Comparison of ENCODE assay signal across 8 cellular contexts in the genomic region with DNA sequence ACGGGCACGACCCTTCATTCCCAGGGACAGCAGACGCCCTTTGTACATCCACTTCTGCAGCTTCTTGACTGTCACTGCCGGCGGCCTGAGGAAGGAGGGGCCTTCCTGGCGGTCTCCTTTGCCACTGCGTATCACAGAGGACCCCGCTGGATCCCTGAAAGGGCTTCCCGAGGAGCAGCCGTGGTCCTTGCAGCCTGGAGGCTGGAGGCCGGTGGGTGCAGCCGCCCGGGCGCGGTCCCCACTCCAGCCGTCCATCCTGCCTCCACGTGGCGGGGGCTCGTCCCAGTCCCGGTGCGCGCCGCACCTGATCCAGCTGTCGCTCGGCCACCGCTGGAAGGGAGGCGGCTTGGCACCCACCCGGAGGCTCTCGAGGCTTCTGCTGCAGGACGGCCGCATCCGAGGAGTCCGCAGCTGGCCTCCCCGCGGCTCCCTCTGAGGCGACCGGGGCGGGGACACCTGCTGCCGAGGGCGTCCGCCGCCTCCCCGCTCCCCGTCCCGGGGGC. TPM values are rescaled to one million over a fixed set of nuclear protein-coding genes. Genes with fewer than 3 reads are reported as not detected.
DNase-seq lines count a peak whose midpoint lies in the region; ATAC-seq, FAIRE-seq and TF ChIP-seq lines count a peak whose summit lies in the region.

No MANE protein-coding gene starts in this region.

- H3K27ac ChIP-seq in BLaER1 (no peak overlapping the region), HepG2 (ENCODE audit: extremely low read length, insufficient read depth, low read length) (peak overlapping the region; percentile 86)

- no peak for TF ChIP-seq RAD21 in HepG2 (CRISPR knock-in tag; IDR thresholded peaks at IDR 0.05)

- peaks cover 25% of the 10 kb centered on the region for H3K79me2 ChIP-seq in HepG2 (ENCODE audit: insufficient read depth, low read length)

- H3K36me3 ChIP-seq in BLaER1 (no peaks in the 10 kb centered on the region), HepG2 (replicated peaks in 1 of 2; ENCODE audit: control insufficient read depth in 1 of 2, insufficient read depth in 2 of 2, low read length in 2 of 2) (no peaks in the 10 kb centered on the region)

- peak in 23 of 34 experiments; percentile 0 to 40 (median 18) for DNase-seq in T-cell
- DNase-seq in central memory CD4-positive, alpha-beta T cell = peak; percentile 36
- peak; percentile 15 for DNase-seq in HepG2 (ENCODE audit: low spot score)
- peak in 2 of 3 experiments; percentile 7 to 23 for DNase-seq in stimulated activated CD4-positive, alpha-beta T cell treated with anti-CD3 and anti-CD28 coated beads, TNF-alpha, amount 100 ng/mL, for 4 hours (ENCODE audit: low read depth in 3 of 3)
- DNase-seq in GF-D8 (lab: John Stamatoyannopoulos, UW) = no peak

- peak; percentile 35 for ATAC-seq in GM19351 (IDR thresholded peaks at IDR 0.05; ENCODE audit: unreplicated experiment)
- peak; percentile 35 for ATAC-seq in HG03439 (IDR thresholded peaks at IDR 0.05; ENCODE audit: unreplicated experiment)
- ATAC-seq in T-cell (replicated peaks in 1 of 4) = peak in 3 of 4 experiments; percentile 31 to 38 (median 36)
- ATAC-seq in HepG2 = peak; percentile 51

- peaks cover 41 to 49% (median 47%) of the 10 kb centered on the region in 3 donors for H3K4me1 Mint-ChIP-seq in T-cell

- H3K4me3 ChIP-seq in BLaER1 (peak overlapping the region; percentile 78), HepG2 (replicated peaks in 1 of 3; ENCODE audit: insufficient read depth in 1 of 3, low read depth in 2 of 3, low read length in 3 of 3) (peak overlapping the region; percentile 85 to 97 (median 85))

- H3K27me3 ChIP-seq in BLaER1 (peaks cover 54% of the 10 kb centered on the region), HepG2 (ENCODE audit: control insufficient read depth in 1 of 2, insufficient read depth in 2 of 2, low read length in 2 of 2) (no peaks in the 10 kb centered on the region; a peak in 1 of 5 replicates)

- peaks cover 3% of the 10 kb centered on the region for H3K36me3 Mint-ChIP-seq in T-cell

- POLR2A ChIA-PET in T-cell (lab: Charles Lee) = interaction anchor here in 1 of 2 donors (0.5 to 1.0 kb wide), 5 partner anchors 9 to 497 kb away, joined by 3 to 24 read pairs (median 4); a partner anchor contains a TSS
- POLR2A ChIA-PET in HepG2 (lab: Yijun Ruan, JAX) = interaction anchor here (1.3 kb wide), 1 partner anchor 76 kb away, joined by 4 read pairs; a partner anchor contains a TSS

- no peak for FAIRE-seq in HepG2 (lab: Jason Lieb, UNC)

- no peak for TF ChIP-seq EP300 in HepG2 (IDR thresholded peaks at IDR 0.05; ENCODE audit: low read depth in 2 of 2, low read length in 2 of 2)
- TF ChIP-seq EP300 in HepG2 (CRISPR knock-in tag; IDR thresholded peaks at IDR 0.05; ENCODE audit: borderline replicate concordance) = no peak

- H3K27me3 Mint-ChIP-seq in T-cell = peaks cover 0 to 8% of the 10 kb centered on the region in 2 donors

- H3K9ac ChIP-seq in BLaER1 (peak overlapping the region; percentile 61), HepG2 (ENCODE audit: insufficient read depth, low read depth, low read length) (peak overlapping the region; percentile 91)

- no peak for TF ChIP-seq POLR2A in HepG2 (IDR thresholded peaks at IDR 0.05; ENCODE audit: insufficient read depth in 1 of 2, low read depth in 2 of 2, low read length in 2 of 2)

- WGBS in HepG2 (ENCODE audit: low lambda C conversion rate) = 3% methylated on average over 11 of the region's 45 CpGs

- H3K4me3 Mint-ChIP-seq in T-cell = peak overlapping the region; percentile 81 to 98 (median 85)

- no peak for TF ChIP-seq CTCF in HepG2 (CRISPR knock-in tag; IDR thresholded peaks at IDR 0.05)

- CTCF ChIA-PET in T-cell (lab: Charles Lee) (interaction anchor here (0.6 to 1.7 kb wide), 9 partner anchors 9 to 151 kb away, joined by 3 to 7 read pairs (median 4); a partner anchor contains a TSS), HepG2 (lab: Yijun Ruan, JAX; ENCODE audit: low intra/inter-chr PET ratio, low total read pairs) (no interaction called here)

- peaks cover 15% of the 10 kb centered on the region for H3K4me1 ChIP-seq in BLaER1
- H3K4me1 ChIP-seq in HepG2 (ENCODE audit: insufficient read depth, low read length) = peaks cover 33% of the 10 kb centered on the region

- peak overlapping the region; percentile 28 to 66 for H3K27ac Mint-ChIP-seq in T-cell

- H3K4me2 ChIP-seq in BLaER1 (peak overlapping the region; percentile 98), HepG2 (ENCODE audit: low read depth, low read length) (peak overlapping the region; percentile 94)

- BruUV-seq in HepG2 (replicated peaks; lab: Mats Ljungman, UMichigan) = no TSS peak

- H4K20me1 ChIP-seq in BLaER1 (peaks cover 32% of the 10 kb centered on the region), HepG2 (ENCODE audit: insufficient read depth, low read length) (no peaks in the 10 kb centered on the region)

- intact Hi-C loops in HepG2 (cut with micrococcal nuclease; ENCODE audit: unreplicated experiment) = loop anchor here (2.0 kb wide), 2 partner anchors 58 to 256 kb away; a partner anchor contains a TSS

- peak overlapping the region; percentile 47 for H2AFZ ChIP-seq in HepG2 (ENCODE audit: low read length)

- in situ Hi-C loops in HepG2 (cut with HindIII; ENCODE audit: extremely low pct_ligation_motif_present, low pct_unique_long_range_greater_than_20kb) = no loop called here

- no peaks in the 10 kb centered on the region for H3K9me3 Mint-ChIP-seq in T-cell

- H3K9me3 ChIP-seq in BLaER1 (no peaks in the 10 kb centered on the region), HepG2 (ENCODE audit: low read length) (no peaks in the 10 kb centered on the region)

TF ChIP-seq in HepG2, 621 proteins besides CTCF, POLR2A, EP300 and RAD21 (continues in another document):
- TF ChIP-seq ZNF432 (CRISPR knock-in tag; IDR thresholded peaks at IDR 0.05; ENCODE audit: borderline replicate concordance) = no peak
- peak; percentile 83; the same call in 1 of the 2 replicates for TF ChIP-seq MYC (CRISPR knock-in tag; IDR thresholded peaks at IDR 0.05; ENCODE audit: borderline replicate concordance)
- TF ChIP-seq SPEN (CRISPR knock-in tag; IDR thresholded peaks at IDR 0.05; ENCODE audit: low read depth) = no peak
- 0 out of 2 replicates have a peak, but pooled peaks have one; percentile 67 for TF ChIP-seq ZNF879 (CRISPR knock-in tag; IDR thresholded peaks at IDR 0.05)

RNA-seq across cellular contexts. Expression of a gene that starts 0.4 kb away (rescaled TPM):
- total RNA-seq in T-cell (1 to 10 TPM; 4.5 to 9.2 (median 5.8) TPM), HepG2 (2016; rRNA removed; fragmentation: Illumina TruSeq; extraction: Trizol) (5.3 and 7.9 TPM in 2 replicates)
- total RNA-seq in HepG2 (2016; cell fraction: cytosol; rRNA removed; fragmentation: Illumina TruSeq; extraction: Trizol; ENCODE audit: low read depth) = 1.5 and 1.9 TPM in 2 replicates
- 5.3 and 7.7 TPM in 2 replicates for total RNA-seq in HepG2 (2016; cell fraction: insoluble cytoplasmic fraction; rRNA removed; fragmentation: Illumina TruSeq; extraction: Trizol)
- 2.7 and 2.8 TPM in 2 replicates for total RNA-seq in HepG2 (2016; cell fraction: membrane; rRNA removed; fragmentation: Illumina TruSeq; extraction: Trizol)
- total RNA-seq in HepG2 (2016; cell fraction: nucleus; rRNA removed; fragmentation: Illumina TruSeq; extraction: Trizol) = 6.9 and 8.1 TPM in 2 replicates
- polyA plus RNA-seq in HepG2 (2011; rRNA removed) = 1.8 TPM in 2 replicates
- 1.0 and 1.2 TPM in 2 replicates for polyA plus RNA-seq in HepG2 (2011; cell fraction: cytosol; rRNA removed)
- polyA plus RNA-seq in HepG2 (2011; cell fraction: nucleus; rRNA removed) = 1.2 and 1.3 TPM in 2 replicates
- 1.6 and 2.5 TPM in 2 replicates for polyA plus RNA-seq in HepG2 (2012)
- 0.08 and 0.10 TPM in 2 replicates for polyA plus RNA-seq in HepG2 (2016; cell fraction: cytosol; fragmentation: Illumina TruSeq; extraction: Trizol; ENCODE audit: low read depth)
- 2.4 and 2.6 TPM in 2 replicates for polyA plus RNA-seq in HepG2 (2016; cell fraction: insoluble cytoplasmic fraction; fragmentation: Illumina TruSeq; extraction: Trizol; ENCODE audit: low read depth)
- 0.31 and 0.42 TPM in 2 replicates for polyA plus RNA-seq in HepG2 (2016; cell fraction: membrane; fragmentation: Illumina TruSeq; extraction: Trizol; ENCODE audit: low read depth)
- 3.5 and 3.9 TPM in 2 replicates for polyA plus RNA-seq in HepG2 (2016; cell fraction: nucleus; fragmentation: Illumina TruSeq; extraction: Trizol; ENCODE audit: insufficient read depth, low read depth)
- polyA minus RNA-seq in HepG2 (2011; rRNA and poly(A)+ RNA removed; ENCODE audit: low replicate concordance) = 2.3 and 6.3 TPM in 2 replicates
- 4.7 and 5.0 TPM in 2 replicates for polyA minus RNA-seq in HepG2 (2011; cell fraction: cytosol; rRNA and poly(A)+ RNA removed)
- polyA minus RNA-seq in HepG2 (2011; cell fraction: nucleus; rRNA and poly(A)+ RNA removed) = 10.0 and 11.9 TPM in 2 replicates

RNA-seq across cellular contexts. Expression of a gene that starts 59.0 kb away (rescaled TPM):
- total RNA-seq in T-cell (10 to 100 TPM; 29.8 to 48.6 (median 39.3) TPM), HepG2 (2016; rRNA removed; fragmentation: Illumina TruSeq; extraction: Trizol) (19.4 and 23.0 TPM in 2 replicates)
- 3.1 and 4.1 TPM in 2 replicates for total RNA-seq in HepG2 (2016; cell fraction: cytosol; rRNA removed; fragmentation: Illumina TruSeq; extraction: Trizol; ENCODE audit: low read depth)
- 17.6 and 28.5 TPM in 2 replicates for total RNA-seq in HepG2 (2016; cell fraction: insoluble cytoplasmic fraction; rRNA removed; fragmentation: Illumina TruSeq; extraction: Trizol)
- 12.6 and 13.8 TPM in 2 replicates for total RNA-seq in HepG2 (2016; cell fraction: membrane; rRNA removed; fragmentation: Illumina TruSeq; extraction: Trizol)
- total RNA-seq in HepG2 (2016; cell fraction: nucleus; rRNA removed; fragmentation: Illumina TruSeq; extraction: Trizol) = 11.1 and 11.5 TPM in 2 replicates
- 25.8 and 27.4 TPM in 2 replicates for polyA plus RNA-seq in HepG2 (2011; rRNA removed)
- 13.2 and 20.6 TPM in 2 replicates for polyA plus RNA-seq in HepG2 (2011; cell fraction: cytosol; rRNA removed)
- 27.9 and 30.9 TPM in 2 replicates for polyA plus RNA-seq in HepG2 (2011; cell fraction: nucleus; rRNA removed)
- 19.6 and 23.2 TPM in 2 replicates for polyA plus RNA-seq in HepG2 (2012)
- polyA plus RNA-seq in HepG2 (2016; cell fraction: cytosol; fragmentation: Illumina TruSeq; extraction: Trizol; ENCODE audit: low read depth) = 5.2 and 6.2 TPM in 2 replicates
- polyA plus RNA-seq in HepG2 (2016; cell fraction: insoluble cytoplasmic fraction; fragmentation: Illumina TruSeq; extraction: Trizol; ENCODE audit: low read depth) = 34.5 and 38.9 TPM in 2 replicates
- polyA plus RNA-seq in HepG2 (2016; cell fraction: membrane; fragmentation: Illumina TruSeq; extraction: Trizol; ENCODE audit: low read depth) = 11.3 and 11.5 TPM in 2 replicates
- polyA plus RNA-seq in HepG2 (2016; cell fraction: nucleus; fragmentation: Illumina TruSeq; extraction: Trizol; ENCODE audit: insufficient read depth, low read depth) = 23.9 and 25.0 TPM in 2 replicates
- 8.4 and 10.7 TPM in 2 replicates for polyA minus RNA-seq in HepG2 (2011; rRNA and poly(A)+ RNA removed; ENCODE audit: low replicate concordance)
- 8.9 and 9.1 TPM in 2 replicates for polyA minus RNA-seq in HepG2 (2011; cell fraction: cytosol; rRNA and poly(A)+ RNA removed)
- 16.0 and 16.9 TPM in 2 replicates for polyA minus RNA-seq in HepG2 (2011; cell fraction: nucleus; rRNA and poly(A)+ RNA removed)
